Comparison of ENCODE assay signal across 3 cellular contexts in genomic region chr10:46925156-46925555, GRCh38. TPM values are rescaled to one million over a fixed set of nuclear protein-coding genes. Genes with fewer than 3 reads are reported as not detected.
"Had no signal": no experiment of that assay in that cellular context is flagged by ENCODE, and none has a peak within 500 bp of the region (broad histone marks: within the 10 kb centered on the region; RNA-seq: fewer than 3 reads in every experiment).

No MANE protein-coding gene starts in this region.

RNA-seq across cellular contexts. Expression of gene PTPN20, which starts 13.9 kb away (rescaled TPM):
- total RNA-seq: OCI-LY7, SJCRH30, SJSA1 had no signal
